1 cellular context compared by ENCODE assay signal in genomic region chr20:956330-956951, GRCh38.
TF ChIP-seq lines count a peak whose summit lies in the region.

No MANE protein-coding gene starts in this region.

TF ChIP-seq in H1, 55 proteins besides CTCF, POLR2A, EP300 and RAD21 (continued from another document):
- no peak for TF ChIP-seq SUZ12 (IDR thresholded peaks at IDR 0.05; ENCODE audit: low read length)
- no peak for TF ChIP-seq CHD2 (IDR thresholded peaks at IDR 0.05; ENCODE audit: low read length)
- TF ChIP-seq EGR1 (IDR thresholded peaks at IDR 0.05; ENCODE audit: borderline replicate concordance, low read depth, low read length) = no peak
- TF ChIP-seq GTF2F1 (IDR thresholded peaks at IDR 0.05; ENCODE audit: borderline replicate concordance, low read depth, low read length) = peak; percentile 37; the same call in 1 of the 2 replicates
- TF ChIP-seq SIN3A (conservative IDR thresholded peaks at IDR 0.05 in 1 of 2, IDR thresholded peaks at IDR 0.05 in 1 of 2; ENCODE audit: low read depth in 1 of 2, low read length in 2 of 2) = peak in 1 of 2 experiments; percentile 65; a peak in 2 of 4 replicates
- TF ChIP-seq TEAD4 (IDR thresholded peaks at IDR 0.05; ENCODE audit: low read depth, low read length) = 0 out of 2 replicates have a peak, but pooled peaks have one; percentile 38
- no peak for TF ChIP-seq CREB1 (IDR thresholded peaks at IDR 0.05)
- no peak for TF ChIP-seq TAF7 (optimal IDR thresholded peaks at IDR 0.05; ENCODE audit: borderline replicate concordance, low read depth, low read length)
- TF ChIP-seq HDAC2 (IDR thresholded peaks at IDR 0.05; ENCODE audit: borderline replicate concordance in 1 of 2, low read depth in 2 of 2, low read length in 2 of 2) = no peak
- TF ChIP-seq PHF8 (conservative IDR thresholded peaks at IDR 0.05; ENCODE audit: low read depth, low read length) = no peak
- TF ChIP-seq BRCA1 (IDR thresholded peaks at IDR 0.05; ENCODE audit: low read depth, low read length) = no peak
